Comparison of ENCODE assay signal across 1 cellular context in genomic region chr1:15062479-15063099, GRCh38.
TF ChIP-seq lines count a peak whose summit lies in the region.

No MANE protein-coding gene starts in this region.

TF ChIP-seq in IMR-90, 13 proteins besides CTCF, POLR2A, EP300 and RAD21 (continued from another document):
- no peak for TF ChIP-seq FOS (IDR thresholded peaks at IDR 0.05; ENCODE audit: low read depth, low read length)
- TF ChIP-seq NFE2L2 (IDR thresholded peaks at IDR 0.05; ENCODE audit: low read depth, low read length), result no peak
- no peak for TF ChIP-seq MAFK (IDR thresholded peaks at IDR 0.05; ENCODE audit: low read depth, low read length)
- no peak for TF ChIP-seq SMC3 (IDR thresholded peaks at IDR 0.05; ENCODE audit: low read depth, low read length)
- TF ChIP-seq MAZ (IDR thresholded peaks at IDR 0.05; ENCODE audit: borderline replicate concordance, low read depth, low read length), result no peak
